In the genomic region with DNA sequence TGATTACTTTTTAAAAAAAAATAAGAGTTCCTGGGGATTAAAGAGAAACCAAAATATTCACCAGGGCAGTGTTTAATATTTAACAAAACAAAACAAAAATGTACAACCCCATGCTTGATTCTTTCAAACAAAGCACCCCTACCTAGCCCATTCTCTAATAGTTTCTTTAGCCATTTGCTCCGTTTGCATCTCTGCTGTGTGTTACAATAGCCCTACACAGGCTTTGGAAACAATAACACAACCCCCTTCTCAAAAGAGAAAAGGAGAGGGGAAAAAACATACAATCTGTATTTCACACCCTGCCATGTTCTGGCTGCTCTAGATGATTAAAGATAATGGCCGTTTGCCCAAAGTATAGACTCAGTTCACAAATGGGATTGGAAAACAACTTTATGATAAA, we compare ENCODE assay signal across 18 cellular contexts.
DNase-seq lines count a peak whose midpoint lies in the region; ATAC-seq, FAIRE-seq and TF ChIP-seq lines count a peak whose summit lies in the region.
"Had no signal": no experiment of that assay in that cellular context is flagged by ENCODE, and none has a peak within 500 bp of the region (broad histone marks: within the 10 kb centered on the region; RNA-seq: fewer than 3 reads in every experiment).

No MANE protein-coding gene starts in this region.

- H3K4me1 Mint-ChIP-seq in WTC11, result peaks cover 42% of the 10 kb centered on the region
- H3K4me1 Mint-ChIP-seq: CD4-positive, alpha-beta memory T cell had no signal

- H3K4me3 ChIP-seq in HUES48 (ENCODE audit: low read depth, low read length), result 0 out of 2 replicates have a peak overlapping the region, but pooled peaks have one; percentile 6
- H3K4me3 ChIP-seq: A549, HAP-1 had no signal

- H3K27ac ChIP-seq in HUES48 (ENCODE audit: low read depth, low read length), result peak overlapping the region; percentile 34
- H3K27ac ChIP-seq: A549, C4-2B had no signal

- POLR2A ChIA-PET in WTC11 (lab: Charles Lee), result no interaction called here

- FAIRE-seq in D721Med (lab: Jason Lieb, UNC), result peak; percentile 51
- FAIRE-seq: A549, GM18507, H1, HTR-8/SVneo had no signal

- TF ChIP-seq CTCF in D721Med (IDR thresholded peaks at IDR 0.05; ENCODE audit: insufficient read depth, missing control alignments) (no peak), WTC11 (IDR thresholded peaks at IDR 0.05) (no peak)

- no peaks in the 10 kb centered on the region for H3K36me3 ChIP-seq in HUES48 (ENCODE audit: control insufficient read depth, insufficient read depth, low read length)
- H3K36me3 ChIP-seq: BE2C, HAP-1 had no signal

- no peak overlapping the region for H3K4me3 Mint-ChIP-seq in WTC11
- H3K4me3 Mint-ChIP-seq: CD4-positive, alpha-beta memory T cell had no signal

- H3K27me3 Mint-ChIP-seq in WTC11 (ENCODE audit: low read depth), result no peaks in the 10 kb centered on the region

- no peaks in the 10 kb centered on the region for H3K36me3 Mint-ChIP-seq in WTC11
- H3K36me3 Mint-ChIP-seq: CD4-positive, alpha-beta memory T cell had no signal

- H3K27ac Mint-ChIP-seq in WTC11, result no peak overlapping the region

- DNase-seq in D721Med (ENCODE audit: insufficient read length, low spot score) (no peak), NCI-H69 (lab: John Stamatoyannopoulos, UW) (peak; percentile 48), WTC11 (ENCODE audit: low spot score) (no peak), SW480 (ENCODE audit: low spot score) (no peak)
- DNase-seq: BE2C; CD4-positive, alpha-beta memory T cell; DMS53; GF-D8 had no signal

- H3K9ac ChIP-seq in HUES48 (ENCODE audit: low read depth, low read length), result no peak overlapping the region

- H3K27me3 ChIP-seq in HUES48 (ENCODE audit: control insufficient read depth, insufficient read depth, low read length), result no peaks in the 10 kb centered on the region
- H3K27me3 ChIP-seq: BE2C had no signal

- peaks cover 55% of the 10 kb centered on the region for H3K4me1 ChIP-seq in HUES48 (ENCODE audit: control insufficient read depth, insufficient read depth, low read length)
- H3K4me1 ChIP-seq: A549 had no signal

- CTCF ChIA-PET in WTC11 (lab: Charles Lee), result no interaction called here

- no peaks in the 10 kb centered on the region for H3K9me3 ChIP-seq in HUES48 (ENCODE audit: control insufficient read depth, insufficient read depth, low read length)
- H3K9me3 ChIP-seq: A549, BE2C, HAP-1 had no signal

- H3K9me3 Mint-ChIP-seq in WTC11, result no peaks in the 10 kb centered on the region; the same call in 1 of the 2 replicates

- ATAC-seq in WTC11 (peak; percentile 52; the same call in 1 of the 2 replicates), HG03175 (IDR thresholded peaks at IDR 0.05; ENCODE audit: unreplicated experiment) (no peak), GM18870 (IDR thresholded peaks at IDR 0.05; ENCODE audit: unreplicated experiment) (no peak), HG03520 (IDR thresholded peaks at IDR 0.05; ENCODE audit: unreplicated experiment) (no peak)
- ATAC-seq: A549 had no signal

TF ChIP-seq in WTC11, 78 proteins besides CTCF, POLR2A, EP300 and RAD21:
- TF ChIP-seq ERG (CRISPR knock-in tag; IDR thresholded peaks at IDR 0.05), result no peak
